In the genomic region with DNA sequence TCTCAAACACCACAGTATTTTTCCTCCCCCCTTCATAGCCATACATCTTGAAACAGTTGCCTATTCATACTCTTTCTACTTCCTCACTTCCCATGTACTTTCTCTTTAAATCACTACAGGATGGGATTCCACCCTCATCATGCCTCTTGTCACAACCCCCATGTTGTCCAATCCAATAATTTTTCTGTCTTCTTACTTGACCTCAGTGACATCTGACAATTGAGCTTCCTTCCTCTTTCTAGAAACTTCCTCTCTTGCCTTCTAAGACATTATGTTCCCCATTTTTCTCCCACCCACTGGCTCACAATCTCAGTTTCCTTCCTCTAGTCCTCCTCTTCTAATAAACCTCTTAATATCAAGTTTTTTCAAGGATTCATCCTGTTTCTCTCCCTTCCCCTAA, we compare ENCODE assay signal across 11 cellular contexts. TPM values are rescaled to one million over a fixed set of nuclear protein-coding genes. Genes with fewer than 3 reads are reported as not detected.
A peak's percentile ranks its signal among the peaks of the same experiment; 100 is the strongest.
DNase-seq lines count a peak whose midpoint lies in the region; ATAC-seq, FAIRE-seq and TF ChIP-seq lines count a peak whose summit lies in the region.
"Had no signal": no experiment of that assay in that cellular context is flagged by ENCODE, and none has a peak within 500 bp of the region (broad histone marks: within the 10 kb centered on the region; RNA-seq: fewer than 3 reads in every experiment).

No MANE protein-coding gene starts in this region.

- DNase-seq in DND-41, result no peak
- DNase-seq in NAMALWA (ENCODE audit: low spot score), result peak; percentile 9
- peak; percentile 12 for DNase-seq in dermis blood vessel endothelial cell
- DNase-seq in superior temporal gyrus (ENCODE audit: extremely low spot score), result no peak
- no peak for DNase-seq in KG1 (lab: John Stamatoyannopoulos, UW)
- DNase-seq in activated CD8-positive, alpha-beta memory T cell treated with anti-CD3 and anti-CD28 coated beads for 24 hours, result no peak
- DNase-seq in H54 (ENCODE audit: insufficient read length, low spot score), result no peak
- DNase-seq: NCI-H1930, substantia nigra had no signal

- H3K4me3 ChIP-seq in DND-41 (ENCODE audit: low read depth in 1 of 2, low read length in 2 of 2) (no peak overlapping the region), neutrophil (ENCODE audit: low read depth in 1 of 2, low read length in 1 of 2) (peak overlapping the region in 1 of 2 experiments; percentile 34)
- H3K4me3 ChIP-seq: SK-N-MC had no signal

- 0 out of 2 replicates have a peak overlapping the region, but pooled peaks have one; percentile 5 for H3K4me2 ChIP-seq in DND-41 (ENCODE audit: insufficient read depth, low read length)

- peaks cover 72% of the 10 kb centered on the region for H3K79me2 ChIP-seq in DND-41 (ENCODE audit: insufficient read depth, low read length)

- no peaks in the 10 kb centered on the region for H3K27me3 ChIP-seq in DND-41 (ENCODE audit: insufficient read depth, low read length, poor library complexity)
- no peaks in the 10 kb centered on the region for H3K27me3 ChIP-seq in neutrophil

- no peak overlapping the region for H3K9ac ChIP-seq in DND-41 (ENCODE audit: low read depth, low read length)

- no peak for TF ChIP-seq POLR2A in H54 (IDR thresholded peaks at IDR 0.05; ENCODE audit: low read depth, low read length)

- peaks cover 32% of the 10 kb centered on the region for H3K36me3 ChIP-seq in DND-41 (ENCODE audit: insufficient read depth, low read length)
- peaks cover under 1% of the 10 kb centered on the region for H3K36me3 ChIP-seq in neutrophil

- ATAC-seq in DND-41 (ENCODE audit: insufficient read depth, low read depth), result no peak

- TF ChIP-seq CTCF in DND-41 (IDR thresholded peaks at IDR 0.05; ENCODE audit: borderline replicate concordance, extremely low read depth, low read length, poor library complexity, severe bottlenecking) (no peak), neutrophil (IDR thresholded peaks at IDR 0.05) (no peak)

- H2AFZ ChIP-seq in DND-41 (ENCODE audit: low read depth, low read length), result no peak overlapping the region

- H3K27ac ChIP-seq in DND-41 (ENCODE audit: low read length) (no peak overlapping the region), neutrophil (peak overlapping the region; percentile 88)
- H3K27ac ChIP-seq: SK-N-MC had no signal

- H4K20me1 ChIP-seq in DND-41 (ENCODE audit: insufficient read depth, low read length), result no peaks in the 10 kb centered on the region; the same call in 1 of the 2 replicates

- FAIRE-seq in H54 (lab: Jason Lieb, UNC), result no peak

- H3K9me3 ChIP-seq in DND-41 (ENCODE audit: insufficient read depth, low read length, severe bottlenecking) (no peaks in the 10 kb centered on the region), neutrophil (no peaks in the 10 kb centered on the region)

- H3K4me1 ChIP-seq in DND-41 (ENCODE audit: insufficient read depth, low read length) (peaks cover 59% of the 10 kb centered on the region), neutrophil (ENCODE audit: control insufficient read depth in 1 of 2, insufficient read depth in 1 of 2, low read depth in 1 of 2, low read length in 1 of 2) (peaks cover 56 to 60% of the 10 kb centered on the region in 2 experiments)

RNA-seq across cellular contexts. Expression of gene C2CD5, which starts 5.3 kb away (rescaled TPM):
- 16.2 and 28.7 TPM in 2 replicates for total RNA-seq in dermis blood vessel endothelial cell

Comparison
In these comparisons a context has a peak if more than half of its experiments do, and no peak if none do; other contexts are left out.
1. DNase-seq: peak in NAMALWA (single experiment) and dermis blood vessel endothelial cell (single experiment); none in DND-41 (single experiment), superior temporal gyrus (single experiment), KG1 (single experiment), activated CD8-positive, alpha-beta memory T cell treated with anti-CD3 and anti-CD28 coated beads for 24 hours (single experiment) and H54 (single experiment).